Comparison of ENCODE assay signal across 1 cellular context in the genomic region with DNA sequence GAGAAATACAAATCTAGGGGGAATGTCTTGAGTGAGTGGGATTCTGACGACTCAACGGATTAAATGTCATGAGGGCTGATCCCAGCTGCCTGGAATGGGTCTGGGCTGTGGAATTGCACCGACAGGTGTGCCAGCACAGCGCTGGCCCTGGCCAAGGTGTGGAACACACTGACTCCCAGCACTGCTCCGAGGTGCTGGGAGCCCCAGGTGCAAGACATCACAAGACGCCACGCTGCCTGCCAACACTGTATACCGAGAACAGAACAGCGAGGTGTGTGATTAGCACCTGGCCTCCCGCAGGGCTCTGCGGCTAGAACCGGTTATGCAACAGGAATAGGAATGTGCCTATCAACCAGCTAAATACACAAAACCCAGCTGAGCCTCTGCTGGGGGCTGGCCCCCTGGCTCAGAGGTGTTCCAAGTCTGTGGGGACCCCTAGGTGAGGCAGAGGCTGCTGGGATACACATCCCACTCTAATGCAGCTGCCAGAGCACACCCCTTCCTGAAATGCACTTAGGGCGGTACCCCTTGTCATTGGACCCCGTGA.
TF ChIP-seq lines count a peak whose summit lies in the region.

No MANE protein-coding gene starts in this region.

TF ChIP-seq in HepG2, 621 proteins besides CTCF, POLR2A, EP300 and RAD21 (continued from another document and continues in another):
- TF ChIP-seq, protein P1, sequence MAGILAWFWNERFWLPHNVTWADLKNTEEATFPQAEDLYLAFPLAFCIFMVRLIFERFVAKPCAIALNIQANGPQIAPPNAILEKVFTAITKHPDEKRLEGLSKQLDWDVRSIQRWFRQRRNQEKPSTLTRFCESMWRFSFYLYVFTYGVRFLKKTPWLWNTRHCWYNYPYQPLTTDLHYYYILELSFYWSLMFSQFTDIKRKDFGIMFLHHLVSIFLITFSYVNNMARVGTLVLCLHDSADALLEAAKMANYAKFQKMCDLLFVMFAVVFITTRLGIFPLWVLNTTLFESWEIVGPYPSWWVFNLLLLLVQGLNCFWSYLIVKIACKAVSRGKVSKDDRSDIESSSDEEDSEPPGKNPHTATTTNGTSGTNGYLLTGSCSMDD (CRISPR knock-in tag; IDR thresholded peaks at IDR 0.05), result peak; percentile 57; the same call in 1 of the 2 replicates
- no peak for TF ChIP-seq GABPA (IDR thresholded peaks at IDR 0.05; ENCODE audit: low read depth, low read length)
- TF ChIP-seq GABPA (CRISPR knock-in tag; IDR thresholded peaks at IDR 0.05; ENCODE audit: low read depth), result no peak
- TF ChIP-seq SMAD1 (CRISPR knock-in tag; IDR thresholded peaks at IDR 0.05; ENCODE audit: borderline replicate concordance, low read depth), result 0 out of 2 replicates have a peak, but pooled peaks have one; percentile 50
- TF ChIP-seq ZNF891 (CRISPR knock-in tag; IDR thresholded peaks at IDR 0.05), result peak; percentile 70
- 0 out of 2 replicates have a peak, but pooled peaks have one; percentile 17 for TF ChIP-seq ZFY (CRISPR knock-in tag; IDR thresholded peaks at IDR 0.05)
- TF ChIP-seq MEIS2 (CRISPR knock-in tag; IDR thresholded peaks at IDR 0.05), result peak; percentile 73; the same call in 1 of the 2 replicates
- 0 out of 2 replicates have a peak, but pooled peaks have one; percentile 61 for TF ChIP-seq REXO4 (CRISPR knock-in tag; IDR thresholded peaks at IDR 0.05; ENCODE audit: borderline replicate concordance)
- TF ChIP-seq KDM2A (CRISPR knock-in tag; IDR thresholded peaks at IDR 0.05; ENCODE audit: borderline replicate concordance, low read depth), result peak; percentile 34; the same call in 1 of the 2 replicates
- no peak for TF ChIP-seq ARNTL (CRISPR knock-in tag; IDR thresholded peaks at IDR 0.05)
- TF ChIP-seq, protein P2, sequence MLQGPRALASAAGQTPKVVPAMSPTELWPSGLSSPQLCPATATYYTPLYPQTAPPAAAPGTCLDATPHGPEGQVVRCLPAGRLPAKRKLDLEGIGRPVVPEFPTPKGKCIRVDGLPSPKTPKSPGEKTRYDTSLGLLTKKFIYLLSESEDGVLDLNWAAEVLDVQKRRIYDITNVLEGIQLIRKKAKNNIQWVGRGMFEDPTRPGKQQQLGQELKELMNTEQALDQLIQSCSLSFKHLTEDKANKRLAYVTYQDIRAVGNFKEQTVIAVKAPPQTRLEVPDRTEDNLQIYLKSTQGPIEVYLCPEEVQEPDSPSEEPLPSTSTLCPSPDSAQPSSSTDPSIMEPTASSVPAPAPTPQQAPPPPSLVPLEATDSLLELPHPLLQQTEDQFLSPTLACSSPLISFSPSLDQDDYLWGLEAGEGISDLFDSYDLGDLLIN (CRISPR knock-in tag; IDR thresholded peaks at IDR 0.05; ENCODE audit: borderline replicate concordance), result no peak
- no peak for TF ChIP-seq PHB2 (IDR thresholded peaks at IDR 0.05; ENCODE audit: partially characterized antibody)
- no peak for TF ChIP-seq ZBTB3 (CRISPR knock-in tag; IDR thresholded peaks at IDR 0.05; ENCODE audit: borderline replicate concordance, low read depth)
- TF ChIP-seq, protein P3, sequence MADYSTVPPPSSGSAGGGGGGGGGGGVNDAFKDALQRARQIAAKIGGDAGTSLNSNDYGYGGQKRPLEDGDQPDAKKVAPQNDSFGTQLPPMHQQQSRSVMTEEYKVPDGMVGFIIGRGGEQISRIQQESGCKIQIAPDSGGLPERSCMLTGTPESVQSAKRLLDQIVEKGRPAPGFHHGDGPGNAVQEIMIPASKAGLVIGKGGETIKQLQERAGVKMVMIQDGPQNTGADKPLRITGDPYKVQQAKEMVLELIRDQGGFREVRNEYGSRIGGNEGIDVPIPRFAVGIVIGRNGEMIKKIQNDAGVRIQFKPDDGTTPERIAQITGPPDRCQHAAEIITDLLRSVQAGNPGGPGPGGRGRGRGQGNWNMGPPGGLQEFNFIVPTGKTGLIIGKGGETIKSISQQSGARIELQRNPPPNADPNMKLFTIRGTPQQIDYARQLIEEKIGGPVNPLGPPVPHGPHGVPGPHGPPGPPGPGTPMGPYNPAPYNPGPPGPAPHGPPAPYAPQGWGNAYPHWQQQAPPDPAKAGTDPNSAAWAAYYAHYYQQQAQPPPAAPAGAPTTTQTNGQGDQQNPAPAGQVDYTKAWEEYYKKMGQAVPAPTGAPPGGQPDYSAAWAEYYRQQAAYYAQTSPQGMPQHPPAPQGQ (CRISPR knock-in tag; IDR thresholded peaks at IDR 0.05; ENCODE audit: borderline replicate concordance), result no peak
- no peak for TF ChIP-seq TOE1 (CRISPR knock-in tag; IDR thresholded peaks at IDR 0.05)
- TF ChIP-seq NAIF1 (CRISPR knock-in tag; IDR thresholded peaks at IDR 0.05; ENCODE audit: borderline replicate concordance), result no peak
- TF ChIP-seq, protein P4, sequence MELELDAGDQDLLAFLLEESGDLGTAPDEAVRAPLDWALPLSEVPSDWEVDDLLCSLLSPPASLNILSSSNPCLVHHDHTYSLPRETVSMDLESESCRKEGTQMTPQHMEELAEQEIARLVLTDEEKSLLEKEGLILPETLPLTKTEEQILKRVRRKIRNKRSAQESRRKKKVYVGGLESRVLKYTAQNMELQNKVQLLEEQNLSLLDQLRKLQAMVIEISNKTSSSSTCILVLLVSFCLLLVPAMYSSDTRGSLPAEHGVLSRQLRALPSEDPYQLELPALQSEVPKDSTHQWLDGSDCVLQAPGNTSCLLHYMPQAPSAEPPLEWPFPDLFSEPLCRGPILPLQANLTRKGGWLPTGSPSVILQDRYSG (CRISPR knock-in tag; IDR thresholded peaks at IDR 0.05), result no peak
- no peak for TF ChIP-seq JUN (CRISPR knock-in tag; IDR thresholded peaks at IDR 0.05)
- TF ChIP-seq ZNF749 (CRISPR knock-in tag; IDR thresholded peaks at IDR 0.05; ENCODE audit: borderline replicate concordance), result no peak
- TF ChIP-seq ZNF768 (CRISPR knock-in tag; IDR thresholded peaks at IDR 0.05), result peak; percentile 85
- TF ChIP-seq KMT2A (CRISPR knock-in tag; IDR thresholded peaks at IDR 0.05), result no peak
- no peak for TF ChIP-seq HMGA1 (CRISPR knock-in tag; conservative IDR thresholded peaks at IDR 0.05)
- TF ChIP-seq, protein P5, sequence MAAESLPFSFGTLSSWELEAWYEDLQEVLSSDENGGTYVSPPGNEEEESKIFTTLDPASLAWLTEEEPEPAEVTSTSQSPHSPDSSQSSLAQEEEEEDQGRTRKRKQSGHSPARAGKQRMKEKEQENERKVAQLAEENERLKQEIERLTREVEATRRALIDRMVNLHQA (CRISPR knock-in tag; IDR thresholded peaks at IDR 0.05), result no peak
- TF ChIP-seq TBX2 (CRISPR knock-in tag; IDR thresholded peaks at IDR 0.05; ENCODE audit: borderline replicate concordance), result peak; percentile 88
- TF ChIP-seq SP1 (IDR thresholded peaks at IDR 0.05), result no peak
- TF ChIP-seq SP1 (CRISPR knock-in tag; IDR thresholded peaks at IDR 0.05), result no peak
- TF ChIP-seq MLLT10 (CRISPR knock-in tag; IDR thresholded peaks at IDR 0.05), result no peak
- TF ChIP-seq KDM5B (CRISPR knock-in tag; IDR thresholded peaks at IDR 0.05; ENCODE audit: borderline replicate concordance), result no peak
- peak; percentile 94 for TF ChIP-seq TEAD3 (CRISPR knock-in tag; optimal IDR thresholded peaks at IDR 0.05; ENCODE audit: borderline replicate concordance)
- TF ChIP-seq, protein P6, sequence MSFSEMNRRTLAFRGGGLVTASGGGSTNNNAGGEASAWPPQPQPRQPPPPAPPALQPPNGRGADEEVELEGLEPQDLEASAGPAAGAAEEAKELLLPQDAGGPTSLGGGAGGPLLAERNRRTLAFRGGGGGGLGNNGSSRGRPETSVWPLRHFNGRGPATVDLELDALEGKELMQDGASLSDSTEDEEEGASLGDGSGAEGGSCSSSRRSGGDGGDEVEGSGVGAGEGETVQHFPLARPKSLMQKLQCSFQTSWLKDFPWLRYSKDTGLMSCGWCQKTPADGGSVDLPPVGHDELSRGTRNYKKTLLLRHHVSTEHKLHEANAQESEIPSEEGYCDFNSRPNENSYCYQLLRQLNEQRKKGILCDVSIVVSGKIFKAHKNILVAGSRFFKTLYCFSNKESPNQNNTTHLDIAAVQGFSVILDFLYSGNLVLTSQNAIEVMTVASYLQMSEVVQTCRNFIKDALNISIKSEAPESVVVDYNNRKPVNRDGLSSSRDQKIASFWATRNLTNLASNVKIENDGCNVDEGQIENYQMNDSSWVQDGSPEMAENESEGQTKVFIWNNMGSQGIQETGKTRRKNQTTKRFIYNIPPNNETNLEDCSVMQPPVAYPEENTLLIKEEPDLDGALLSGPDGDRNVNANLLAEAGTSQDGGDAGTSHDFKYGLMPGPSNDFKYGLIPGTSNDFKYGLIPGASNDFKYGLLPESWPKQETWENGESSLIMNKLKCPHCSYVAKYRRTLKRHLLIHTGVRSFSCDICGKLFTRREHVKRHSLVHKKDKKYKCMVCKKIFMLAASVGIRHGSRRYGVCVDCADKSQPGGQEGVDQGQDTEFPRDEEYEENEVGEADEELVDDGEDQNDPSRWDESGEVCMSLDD (CRISPR knock-in tag; IDR thresholded peaks at IDR 0.05; ENCODE audit: borderline replicate concordance), result no peak
- no peak for TF ChIP-seq ZNF772 (CRISPR knock-in tag; IDR thresholded peaks at IDR 0.05)
- TF ChIP-seq ZSCAN30 (CRISPR knock-in tag; IDR thresholded peaks at IDR 0.05), result no peak
- 0 out of 2 replicates have a peak, but pooled peaks have one; percentile 81 for TF ChIP-seq CENPT (CRISPR knock-in tag; IDR thresholded peaks at IDR 0.05; ENCODE audit: low read depth)
- TF ChIP-seq, protein P7, sequence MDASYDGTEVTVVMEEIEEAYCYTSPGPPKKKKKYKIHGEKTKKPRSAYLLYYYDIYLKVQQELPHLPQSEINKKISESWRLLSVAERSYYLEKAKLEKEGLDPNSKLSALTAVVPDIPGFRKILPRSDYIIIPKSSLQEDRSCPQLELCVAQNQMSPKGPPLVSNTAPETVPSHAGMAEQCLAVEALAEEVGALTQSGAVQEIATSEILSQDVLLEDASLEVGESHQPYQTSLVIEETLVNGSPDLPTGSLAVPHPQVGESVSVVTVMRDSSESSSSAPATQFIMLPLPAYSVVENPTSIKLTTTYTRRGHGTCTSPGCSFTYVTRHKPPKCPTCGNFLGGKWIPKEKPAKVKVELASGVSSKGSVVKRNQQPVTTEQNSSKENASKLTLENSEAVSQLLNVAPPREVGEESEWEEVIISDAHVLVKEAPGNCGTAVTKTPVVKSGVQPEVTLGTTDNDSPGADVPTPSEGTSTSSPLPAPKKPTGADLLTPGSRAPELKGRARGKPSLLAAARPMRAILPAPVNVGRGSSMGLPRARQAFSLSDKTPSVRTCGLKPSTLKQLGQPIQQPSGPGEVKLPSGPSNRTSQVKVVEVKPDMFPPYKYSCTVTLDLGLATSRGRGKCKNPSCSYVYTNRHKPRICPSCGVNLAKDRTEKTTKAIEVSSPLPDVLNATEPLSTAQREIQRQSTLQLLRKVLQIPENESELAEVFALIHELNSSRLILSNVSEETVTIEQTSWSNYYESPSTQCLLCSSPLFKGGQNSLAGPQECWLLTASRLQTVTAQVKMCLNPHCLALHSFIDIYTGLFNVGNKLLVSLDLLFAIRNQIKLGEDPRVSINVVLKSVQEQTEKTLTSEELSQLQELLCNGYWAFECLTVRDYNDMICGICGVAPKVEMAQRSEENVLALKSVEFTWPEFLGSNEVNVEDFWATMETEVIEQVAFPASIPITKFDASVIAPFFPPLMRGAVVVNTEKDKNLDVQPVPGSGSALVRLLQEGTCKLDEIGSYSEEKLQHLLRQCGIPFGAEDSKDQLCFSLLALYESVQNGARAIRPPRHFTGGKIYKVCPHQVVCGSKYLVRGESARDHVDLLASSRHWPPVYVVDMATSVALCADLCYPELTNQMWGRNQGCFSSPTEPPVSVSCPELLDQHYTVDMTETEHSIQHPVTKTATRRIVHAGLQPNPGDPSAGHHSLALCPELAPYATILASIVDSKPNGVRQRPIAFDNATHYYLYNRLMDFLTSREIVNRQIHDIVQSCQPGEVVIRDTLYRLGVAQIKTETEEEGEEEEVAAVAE (CRISPR knock-in tag; IDR thresholded peaks at IDR 0.05; ENCODE audit: borderline replicate concordance), result no peak
- TF ChIP-seq RBAK (CRISPR knock-in tag; IDR thresholded peaks at IDR 0.05), result no peak
- TF ChIP-seq, protein P8, sequence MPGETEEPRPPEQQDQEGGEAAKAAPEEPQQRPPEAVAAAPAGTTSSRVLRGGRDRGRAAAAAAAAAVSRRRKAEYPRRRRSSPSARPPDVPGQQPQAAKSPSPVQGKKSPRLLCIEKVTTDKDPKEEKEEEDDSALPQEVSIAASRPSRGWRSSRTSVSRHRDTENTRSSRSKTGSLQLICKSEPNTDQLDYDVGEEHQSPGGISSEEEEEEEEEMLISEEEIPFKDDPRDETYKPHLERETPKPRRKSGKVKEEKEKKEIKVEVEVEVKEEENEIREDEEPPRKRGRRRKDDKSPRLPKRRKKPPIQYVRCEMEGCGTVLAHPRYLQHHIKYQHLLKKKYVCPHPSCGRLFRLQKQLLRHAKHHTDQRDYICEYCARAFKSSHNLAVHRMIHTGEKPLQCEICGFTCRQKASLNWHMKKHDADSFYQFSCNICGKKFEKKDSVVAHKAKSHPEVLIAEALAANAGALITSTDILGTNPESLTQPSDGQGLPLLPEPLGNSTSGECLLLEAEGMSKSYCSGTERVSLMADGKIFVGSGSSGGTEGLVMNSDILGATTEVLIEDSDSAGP (CRISPR knock-in tag; IDR thresholded peaks at IDR 0.05; ENCODE audit: borderline replicate concordance), result peak; percentile 57
- TF ChIP-seq TBL1XR1 (IDR thresholded peaks at IDR 0.05; ENCODE audit: borderline replicate concordance, low read length, partially characterized antibody), result no peak
- TF ChIP-seq, protein P9, sequence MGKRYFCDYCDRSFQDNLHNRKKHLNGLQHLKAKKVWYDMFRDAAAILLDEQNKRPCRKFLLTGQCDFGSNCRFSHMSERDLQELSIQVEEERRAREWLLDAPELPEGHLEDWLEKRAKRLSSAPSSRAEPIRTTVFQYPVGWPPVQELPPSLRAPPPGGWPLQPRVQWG (CRISPR knock-in tag; IDR thresholded peaks at IDR 0.05; ENCODE audit: borderline replicate concordance, low read depth), result no peak
- peak; percentile 71 for TF ChIP-seq FOXO1 (CRISPR knock-in tag; IDR thresholded peaks at IDR 0.05)
- TF ChIP-seq, protein P10, sequence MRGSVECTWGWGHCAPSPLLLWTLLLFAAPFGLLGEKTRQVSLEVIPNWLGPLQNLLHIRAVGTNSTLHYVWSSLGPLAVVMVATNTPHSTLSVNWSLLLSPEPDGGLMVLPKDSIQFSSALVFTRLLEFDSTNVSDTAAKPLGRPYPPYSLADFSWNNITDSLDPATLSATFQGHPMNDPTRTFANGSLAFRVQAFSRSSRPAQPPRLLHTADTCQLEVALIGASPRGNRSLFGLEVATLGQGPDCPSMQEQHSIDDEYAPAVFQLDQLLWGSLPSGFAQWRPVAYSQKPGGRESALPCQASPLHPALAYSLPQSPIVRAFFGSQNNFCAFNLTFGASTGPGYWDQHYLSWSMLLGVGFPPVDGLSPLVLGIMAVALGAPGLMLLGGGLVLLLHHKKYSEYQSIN (CRISPR knock-in tag; IDR thresholded peaks at IDR 0.05; ENCODE audit: borderline replicate concordance), result no peak
- TF ChIP-seq, protein P11, sequence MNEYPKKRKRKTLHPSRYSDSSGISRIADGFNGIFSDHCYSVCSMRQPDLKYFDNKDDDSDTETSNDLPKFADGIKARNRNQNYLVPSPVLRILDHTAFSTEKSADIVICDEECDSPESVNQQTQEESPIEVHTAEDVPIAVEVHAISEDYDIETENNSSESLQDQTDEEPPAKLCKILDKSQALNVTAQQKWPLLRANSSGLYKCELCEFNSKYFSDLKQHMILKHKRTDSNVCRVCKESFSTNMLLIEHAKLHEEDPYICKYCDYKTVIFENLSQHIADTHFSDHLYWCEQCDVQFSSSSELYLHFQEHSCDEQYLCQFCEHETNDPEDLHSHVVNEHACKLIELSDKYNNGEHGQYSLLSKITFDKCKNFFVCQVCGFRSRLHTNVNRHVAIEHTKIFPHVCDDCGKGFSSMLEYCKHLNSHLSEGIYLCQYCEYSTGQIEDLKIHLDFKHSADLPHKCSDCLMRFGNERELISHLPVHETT (CRISPR knock-in tag; conservative IDR thresholded peaks at IDR 0.05), result no peak
- no peak for TF ChIP-seq MIER2 (CRISPR knock-in tag; IDR thresholded peaks at IDR 0.05)
